7 cellular contexts compared by ENCODE assay signal in genomic region chr1:151147132-151147503, GRCh38. TPM values are rescaled to one million over a fixed set of nuclear protein-coding genes. Genes with fewer than 3 reads are reported as not detected.
DNase-seq lines count a peak whose midpoint lies in the region; ATAC-seq and TF ChIP-seq lines count a peak whose summit lies in the region.
"Had no signal": no experiment of that assay in that cellular context is flagged by ENCODE, and none has a peak within 500 bp of the region (broad histone marks: within the 10 kb centered on the region; RNA-seq: fewer than 3 reads in every experiment).

No MANE protein-coding gene starts in this region.

- H2AFZ ChIP-seq in HCT116 (ENCODE audit: low read depth, low read length, poor library complexity, severe bottlenecking) = no peak overlapping the region

- in situ Hi-C loops in brain microvascular endothelial cell (cut with HindIII; ENCODE audit: low pct_ligation_motif_present, low sequenced_read_pairs) = no loop called here

- no peaks in the 10 kb centered on the region for H3K79me2 ChIP-seq in HCT116 (ENCODE audit: insufficient read depth, low read length)

- TF ChIP-seq POLR2A in HCT116 (IDR thresholded peaks at IDR 0.05; ENCODE audit: borderline replicate concordance, extremely low read depth, insufficient read depth, insufficient read length) = no peak

- intact Hi-C loops in HCT116 (cut with micrococcal nuclease) = no loop called here

- DNase-seq in HCT116 (ENCODE audit: low read depth, low spot score) (no peak), brain microvascular endothelial cell (no peak), Kasumi-1 (lab: John Stamatoyannopoulos, UW) (no peak), middle frontal gyrus (ENCODE audit: extremely low spot score, low spot score) (no peak), islet precursor cell (no peak)
- DNase-seq in natural killer cell treated with Interleukin-12 subunit alpha and Interleukin-12 subunit beta and Interleukin-15 and Interleukin-18, amount 100 ng/mL, for 72 hours (ENCODE audit: low spot score) = no peak

- H3K9me2 ChIP-seq in HCT116 (ENCODE audit: insufficient read depth) = no peaks in the 10 kb centered on the region

- CTCF ChIA-PET in HCT116 (lab: Charles Lee) = no interaction called here

- no peak for ATAC-seq in HCT116
- ATAC-seq in natural killer cell treated with Interleukin-12 subunit alpha and Interleukin-12 subunit beta and Interleukin-15 and Interleukin-18, amount 100 ng/mL, for 72 hours = no peak

- H3K4me2 ChIP-seq in HCT116 (ENCODE audit: low read length) = peak overlapping the region; percentile 91

- peaks cover 8 to 17% of the 10 kb centered on the region in 2 experiments; a peak in 3 of 4 replicates for H3K4me1 ChIP-seq in HCT116 (ENCODE audit: control insufficient read depth in 1 of 2, insufficient read depth in 2 of 2, low read length in 2 of 2)

- BruUV-seq in HCT116 (replicated peaks; lab: Mats Ljungman, UMichigan) = TSS peak; percentile 34

- peak overlapping the region; percentile 83 for H3K4me3 Mint-ChIP-seq in natural killer cell treated with Interleukin-12 subunit alpha and Interleukin-12 subunit beta and Interleukin-15 and Interleukin-18, amount 100 ng/mL, for 72 hours

- H3K9ac ChIP-seq in HCT116 (ENCODE audit: low read length) = peak overlapping the region; percentile 59

- H3K4me3 ChIP-seq in HCT116 (replicated peaks in 1 of 2; ENCODE audit: low read depth in 1 of 2, low read length in 2 of 2) = peak overlapping the region; percentile 50 to 68
- peak overlapping the region; percentile 72 for H3K4me3 ChIP-seq in brain microvascular endothelial cell (ENCODE audit: low read depth, low read length)

- H4K20me1 ChIP-seq in HCT116 (ENCODE audit: insufficient read depth) = no peaks in the 10 kb centered on the region

- peaks cover 4 to 7% of the 10 kb centered on the region in 2 donors for H3K27me3 Mint-ChIP-seq in natural killer cell treated with Interleukin-12 subunit alpha and Interleukin-12 subunit beta and Interleukin-15 and Interleukin-18, amount 100 ng/mL, for 72 hours

- H3K36me3 ChIP-seq in HCT116 (ENCODE audit: control insufficient read depth in 1 of 2, insufficient read depth in 2 of 2, low read length in 2 of 2) (no peaks in the 10 kb centered on the region), brain microvascular endothelial cell (replicated peaks) (no peaks in the 10 kb centered on the region)

- peak overlapping the region in 1 of 2 donors; percentile 32 for H3K27ac Mint-ChIP-seq in natural killer cell treated with Interleukin-12 subunit alpha and Interleukin-12 subunit beta and Interleukin-15 and Interleukin-18, amount 100 ng/mL, for 72 hours

- no peak for TF ChIP-seq CTCF in HCT116 (IDR thresholded peaks at IDR 0.05 in 2 of 3, conservative IDR thresholded peaks at IDR 0.05 in 1 of 3; ENCODE audit: borderline replicate concordance in 1 of 3, insufficient read depth in 1 of 3, low read depth in 2 of 3, low read length in 2 of 3)
- TF ChIP-seq CTCF in brain microvascular endothelial cell (IDR thresholded peaks at IDR 0.05; ENCODE audit: low read depth, low read length, missing control alignments) = no peak

- no peak for TF ChIP-seq RAD21 in HCT116 (IDR thresholded peaks at IDR 0.05; ENCODE audit: low read depth)

- no peaks in the 10 kb centered on the region for H3K36me3 Mint-ChIP-seq in natural killer cell treated with Interleukin-12 subunit alpha and Interleukin-12 subunit beta and Interleukin-15 and Interleukin-18, amount 100 ng/mL, for 72 hours

- H3K9me3 Mint-ChIP-seq in natural killer cell treated with Interleukin-12 subunit alpha and Interleukin-12 subunit beta and Interleukin-15 and Interleukin-18, amount 100 ng/mL, for 72 hours = no peaks in the 10 kb centered on the region

- POLR2A ChIA-PET in HCT116 (lab: Charles Lee) = no interaction called here

- no peaks in the 10 kb centered on the region for H3K9me3 ChIP-seq in HCT116 (ENCODE audit: control insufficient read depth in 1 of 2, insufficient read depth in 1 of 2, low read depth in 1 of 2, low read length in 2 of 2)

- RAD21 ChIA-PET in HCT116 (lab: Charles Lee; ENCODE audit: low non-redundant PET in 1 of 2, low total read pairs in 2 of 2, uncharacterized antibody in 2 of 2, unreplicated experiment in 2 of 2) = no interaction called here

- H3K4me1 Mint-ChIP-seq in natural killer cell treated with Interleukin-12 subunit alpha and Interleukin-12 subunit beta and Interleukin-15 and Interleukin-18, amount 100 ng/mL, for 72 hours (ENCODE audit: low read depth in 2 of 2) = peaks cover 11 to 14% of the 10 kb centered on the region in 2 donors

- H3K27ac ChIP-seq in HCT116 (ENCODE audit: low read depth, low read length) (0 out of 2 replicates have a peak overlapping the region, but pooled peaks have one; percentile 13), brain microvascular endothelial cell (peak overlapping the region; percentile 4)

- H3K27me3 ChIP-seq in HCT116 (ENCODE audit: insufficient read depth, low read length) (no peaks in the 10 kb centered on the region), brain microvascular endothelial cell (replicated peaks) (no peaks in the 10 kb centered on the region)

TF ChIP-seq in HCT116, 20 proteins besides CTCF, POLR2A, EP300 and RAD21:
- TF ChIP-seq SRF (IDR thresholded peaks at IDR 0.05; ENCODE audit: low read depth) = no peak
- no peak for TF ChIP-seq TCF7L2 (IDR thresholded peaks at IDR 0.05; ENCODE audit: borderline replicate concordance, extremely low read depth, insufficient read depth, insufficient read length)
- no peak for TF ChIP-seq CEBPB (IDR thresholded peaks at IDR 0.05; ENCODE audit: low read depth)
- TF ChIP-seq ZNF274 (IDR thresholded peaks at IDR 0.05; ENCODE audit: low read depth, low read length) = no peak
- TF ChIP-seq EGR1 (IDR thresholded peaks at IDR 0.05; ENCODE audit: low read depth) = no peak
TF ChIP-seq in HCT116: peak in this region for 0.

RNA-seq across cellular contexts. Expression of gene SEMA6C, which starts 0.7 kb away (rescaled TPM):
- total RNA-seq in HCT116 (2021; ENCODE audit: unreplicated experiment) = 8.2 TPM
- 4.8 and 6.5 TPM in 2 replicates for polyA plus RNA-seq in HCT116 (2012)
- total RNA-seq in natural killer cell treated with Interleukin-12 subunit alpha and Interleukin-12 subunit beta and Interleukin-15 and Interleukin-18, amount 100 ng/mL, for 72 hours = 1 to 10 TPM in 1 of 2 donors, under 1 TPM in 1; 0.90 to 2.9 TPM

RNA-seq across cellular contexts. Expression of gene TNFAIP8L2, which starts 9.3 kb away (rescaled TPM):
- not detected for total RNA-seq in HCT116 (2021; ENCODE audit: unreplicated experiment)
- 0.20 TPM in 1 of 2 replicates, not detected in the other for polyA plus RNA-seq in HCT116 (2012)
- 10 to 100 TPM; 10.2 to 16.8 TPM for total RNA-seq in natural killer cell treated with Interleukin-12 subunit alpha and Interleukin-12 subunit beta and Interleukin-15 and Interleukin-18, amount 100 ng/mL, for 72 hours
- total RNA-seq: HT1080 had no signal

RNA-seq across cellular contexts. Expression of gene LYSMD1, which starts 18.6 kb away (rescaled TPM):
- 5.0 TPM for total RNA-seq in HCT116 (2021; ENCODE audit: unreplicated experiment)
- polyA plus RNA-seq in HCT116 (2012) = 3.4 and 4.9 TPM in 2 replicates
- total RNA-seq in natural killer cell treated with Interleukin-12 subunit alpha and Interleukin-12 subunit beta and Interleukin-15 and Interleukin-18, amount 100 ng/mL, for 72 hours = 1 to 10 TPM; 5.0 to 6.3 TPM

RNA-seq across cellular contexts. Expression of gene SCNM1, which starts 18.8 kb away (rescaled TPM):
- 34.1 TPM for total RNA-seq in HCT116 (2021; ENCODE audit: unreplicated experiment)
- polyA plus RNA-seq in HCT116 (2012) = 28.2 and 40.0 TPM in 2 replicates
- total RNA-seq in natural killer cell treated with Interleukin-12 subunit alpha and Interleukin-12 subunit beta and Interleukin-15 and Interleukin-18, amount 100 ng/mL, for 72 hours = 10 to 100 TPM; 55.2 to 63.2 TPM

RNA-seq across cellular contexts. Expression of gene TMOD4, which starts 28.7 kb away (rescaled TPM):
- total RNA-seq in HCT116 (2021; ENCODE audit: unreplicated experiment) = 1.8 TPM
- 0.51 and 1.3 TPM in 2 replicates for polyA plus RNA-seq in HCT116 (2012)
- 1 to 10 TPM; 1.2 to 5.3 TPM for total RNA-seq in natural killer cell treated with Interleukin-12 subunit alpha and Interleukin-12 subunit beta and Interleukin-15 and Interleukin-18, amount 100 ng/mL, for 72 hours

Comparison
In these comparisons a context has a peak if more than half of its experiments do, and no peak if none do; other contexts are left out.
1. RNA of gene TNFAIP8L2, which starts 9.3 kb away (total RNA-seq): 10.2 to 16.8 TPM in natural killer cell treated with Interleukin-12 subunit alpha and Interleukin-12 subunit beta and Interleukin-15 and Interleukin-18, amount 100 ng/mL, for 72 hours; not detected in HCT116 (single experiment); every median in the first group is over 10 times any median in the second.